23 cellular contexts compared by ENCODE assay signal in genomic region chr10:11668847-11669610, GRCh38. TPM values are rescaled to one million over a fixed set of nuclear protein-coding genes. Genes with fewer than 3 reads are reported as not detected.
DNase-seq lines count a peak whose midpoint lies in the region; ATAC-seq and TF ChIP-seq lines count a peak whose summit lies in the region.
"Had no signal": no experiment of that assay in that cellular context is flagged by ENCODE, and none has a peak within 500 bp of the region (broad histone marks: within the 10 kb centered on the region; RNA-seq: fewer than 3 reads in every experiment).

No MANE protein-coding gene starts in this region.

- H3K36me3 ChIP-seq in spleen: no peaks in the 10 kb centered on the region
- H3K36me3 ChIP-seq: upper lobe of right lung had no signal

- H3K4me3 ChIP-seq in choroid plexus epithelial cell (ENCODE audit: low read depth, low read length) (no peak overlapping the region), spleen (no peak overlapping the region)
- H3K4me3 ChIP-seq: upper lobe of right lung had no signal

- CTCF ChIA-PET in activated CD4-positive, alpha-beta T cell treated with anti-CD3 and anti-CD28 coated beads, Interleukin-2, amount 10 ng/mL, durations not matched to agents 7 days and 5 days (lab: Charles Lee): interaction anchor here (0.5 to 0.6 kb wide), 2 partner anchors 30 to 1462 kb away, joined by 3 read pairs; no protein-coding TSS in a partner anchor

- DNase-seq in activated CD4-positive, alpha-beta T cell treated with anti-CD3 and anti-CD28 coated beads, Interleukin-2, amount 10 ng/mL, durations not matched to agents 7 days and 5 days: no peak
- DNase-seq in activated CD4-positive, alpha-beta T cell treated with anti-CD3 and anti-CD28 coated beads, Interleukin-2, amount 10 ng/mL, durations not matched to agents 24 days and 14 days: no peak
- DNase-seq in NAMALWA (ENCODE audit: low spot score) (peak; percentile 41), choroid plexus epithelial cell (ENCODE audit: low read depth) (peak; percentile 10), spleen (peak; percentile 19), NCI-H748 treated with DMSO at 0.1 percent for 48 hours (lab: John Stamatoyannopoulos, UW) (no peak)
- DNase-seq in activated CD8-positive, alpha-beta memory T cell treated with anti-CD3 and anti-CD28 coated beads, Interleukin-2, amount 50 U/mL, for 4 hours: no peak
- DNase-seq: activated CD8-positive, alpha-beta memory T cell treated with anti-CD3 and anti-CD28 coated beads for 24 hours; hippocampal formation; islet precursor cell; naive thymus-derived CD8-positive, alpha-beta T cell; NCI-H1436; NCI-H774; posterior cingulate gyrus; SK-N-SH; stimulated activated CD4-positive, alpha-beta T cell treated with anti-CD3 and anti-CD28 coated beads, Interleukin-2, amount 100 ng/mL, for 48 hours; upper lobe of right lung had no signal

- H3K27me3 ChIP-seq in spleen (replicated peaks in 1 of 7): no peaks in the 10 kb centered on the region
- H3K27me3 ChIP-seq: upper lobe of right lung had no signal

- POLR2A ChIA-PET in activated CD4-positive, alpha-beta T cell treated with anti-CD3 and anti-CD28 coated beads, Interleukin-2, amount 10 ng/mL, durations not matched to agents 7 days and 5 days (lab: Charles Lee): no interaction called here

- no peaks in the 10 kb centered on the region for H3K36me3 Mint-ChIP-seq in activated CD4-positive, alpha-beta T cell treated with anti-CD3 and anti-CD28 coated beads, Interleukin-2, amount 10 ng/mL, durations not matched to agents 7 days and 5 days (ENCODE audit: low read depth)
- H3K36me3 Mint-ChIP-seq in activated CD4-positive, alpha-beta T cell treated with anti-CD3 and anti-CD28 coated beads, Interleukin-2, amount 10 ng/mL, durations not matched to agents 24 days and 14 days (ENCODE audit: low read depth): no peaks in the 10 kb centered on the region

- peaks cover 18% of the 10 kb centered on the region for H3K27me3 Mint-ChIP-seq in activated CD4-positive, alpha-beta T cell treated with anti-CD3 and anti-CD28 coated beads, Interleukin-2, amount 10 ng/mL, durations not matched to agents 7 days and 5 days
- H3K27me3 Mint-ChIP-seq in activated CD4-positive, alpha-beta T cell treated with anti-CD3 and anti-CD28 coated beads, Interleukin-2, amount 10 ng/mL, durations not matched to agents 24 days and 14 days: peaks cover 29% of the 10 kb centered on the region
- H3K27me3 Mint-ChIP-seq: activated naive CD8-positive, alpha-beta T cell; naive thymus-derived CD8-positive, alpha-beta T cell had no signal

- WGBS in spleen, 5 donors: 63 to 72% (median 70%) methylated on average over 9 of the region's 9 CpGs

- H3K27ac ChIP-seq in spleen: peak overlapping the region; percentile 10 to 78 (median 65)
- H3K27ac ChIP-seq: 22Rv1, C4-2B, upper lobe of right lung had no signal

- ATAC-seq in GM18868 (IDR thresholded peaks at IDR 0.05; ENCODE audit: unreplicated experiment): no peak
- ATAC-seq: activated CD4-positive, CD25-positive, alpha-beta regulatory T cell treated with anti-CD3 and anti-CD28 coated beads, Interleukin-2, amount 50 U/mL, for 24 hours; naive thymus-derived CD8-positive, alpha-beta T cell; upper lobe of right lung had no signal

- H3K4me1 ChIP-seq in spleen: peaks cover 0 to 93% (median 53%) of the 10 kb centered on the region in 6 donors
- H3K4me1 ChIP-seq: upper lobe of right lung had no signal

- H3K4me1 Mint-ChIP-seq in activated CD4-positive, alpha-beta T cell treated with anti-CD3 and anti-CD28 coated beads, Interleukin-2, amount 10 ng/mL, durations not matched to agents 7 days and 5 days: peaks cover 20% of the 10 kb centered on the region
- peaks cover 2% of the 10 kb centered on the region for H3K4me1 Mint-ChIP-seq in activated CD4-positive, alpha-beta T cell treated with anti-CD3 and anti-CD28 coated beads, Interleukin-2, amount 10 ng/mL, durations not matched to agents 24 days and 14 days

- H3K9me3 Mint-ChIP-seq in activated CD4-positive, alpha-beta T cell treated with anti-CD3 and anti-CD28 coated beads, Interleukin-2, amount 10 ng/mL, durations not matched to agents 7 days and 5 days: peaks cover 3% of the 10 kb centered on the region
- peaks cover 6% of the 10 kb centered on the region for H3K9me3 Mint-ChIP-seq in activated CD4-positive, alpha-beta T cell treated with anti-CD3 and anti-CD28 coated beads, Interleukin-2, amount 10 ng/mL, durations not matched to agents 24 days and 14 days

- peaks cover 0 to 8% (median 0%) of the 10 kb centered on the region in 8 donors for H3K9me3 ChIP-seq in spleen
- H3K9me3 ChIP-seq: SK-N-SH, upper lobe of right lung had no signal

- intact Hi-C loops in activated CD4-positive, alpha-beta T cell treated with anti-CD3 and anti-CD28 coated beads, Interleukin-2, amount 10 ng/mL, durations not matched to agents 24 days and 14 days (cut with micrococcal nuclease): no loop called here
- intact Hi-C loops in spleen (cut with DNase I; ENCODE audit: low total_unique reads): no loop called here

- no peak for TF ChIP-seq POLR2A in spleen (IDR thresholded peaks at IDR 0.05)

- H3K4me3 Mint-ChIP-seq in activated CD4-positive, alpha-beta T cell treated with anti-CD3 and anti-CD28 coated beads, Interleukin-2, amount 10 ng/mL, durations not matched to agents 7 days and 5 days: no peak overlapping the region
- H3K4me3 Mint-ChIP-seq in activated CD4-positive, alpha-beta T cell treated with anti-CD3 and anti-CD28 coated beads, Interleukin-2, amount 10 ng/mL, durations not matched to agents 24 days and 14 days: no peak overlapping the region
- H3K4me3 Mint-ChIP-seq: activated naive CD8-positive, alpha-beta T cell; dendritic cell treated with granulocyte-macrophage colony-stimulating factor and Interleukin-4, amounts not matched to agents 40 ng/mL and 50 ng/mL, for 4 days had no signal

- TF ChIP-seq CTCF in choroid plexus epithelial cell (conservative IDR thresholded peaks at IDR 0.05; ENCODE audit: low read depth, low read length) (no peak), spleen (IDR thresholded peaks at IDR 0.05 in 8 of 11, conservative IDR thresholded peaks at IDR 0.05 in 3 of 11) (no peak)

- H3K27ac Mint-ChIP-seq in activated CD4-positive, alpha-beta T cell treated with anti-CD3 and anti-CD28 coated beads, Interleukin-2, amount 10 ng/mL, durations not matched to agents 7 days and 5 days: peak overlapping the region; percentile 10
- H3K27ac Mint-ChIP-seq in activated CD4-positive, alpha-beta T cell treated with anti-CD3 and anti-CD28 coated beads, Interleukin-2, amount 10 ng/mL, durations not matched to agents 24 days and 14 days: no peak overlapping the region
- H3K27ac Mint-ChIP-seq: activated naive CD8-positive, alpha-beta T cell; dendritic cell treated with granulocyte-macrophage colony-stimulating factor and Interleukin-4, amounts not matched to agents 40 ng/mL and 50 ng/mL, for 4 days had no signal

RNA-seq across cellular contexts. Expression of gene USP6NL, which starts 57.6 kb away (rescaled TPM):
- 1 to 10 TPM; 3.1 to 4.0 TPM for total RNA-seq in activated CD4-positive, alpha-beta T cell treated with anti-CD3 and anti-CD28 coated beads, Interleukin-2, amount 10 ng/mL, durations not matched to agents 7 days and 5 days
- 0.83 and 0.84 TPM in 2 replicates for total RNA-seq in activated CD4-positive, alpha-beta T cell treated with anti-CD3 and anti-CD28 coated beads, Interleukin-2, amount 10 ng/mL, durations not matched to agents 24 days and 14 days
- 10 to 100 TPM; 35.4 to 51.7 (median 43.8) TPM for total RNA-seq in spleen
- 10 to 100 TPM; 11.0 to 13.9 (median 13.6) TPM for polyA plus RNA-seq in spleen

Comparison
In these comparisons a context has a peak if more than half of its experiments do, and no peak if none do; other contexts are left out.
1. DNase-seq: peak in NAMALWA (single experiment), choroid plexus epithelial cell (single experiment) and spleen (single experiment); none in activated CD4-positive, alpha-beta T cell treated with anti-CD3 and anti-CD28 coated beads, Interleukin-2, amount 10 ng/mL, durations not matched to agents 7 days and 5 days (single experiment), activated CD4-positive, alpha-beta T cell treated with anti-CD3 and anti-CD28 coated beads, Interleukin-2, amount 10 ng/mL, durations not matched to agents 24 days and 14 days (single experiment), NCI-H748 treated with DMSO at 0.1 percent for 48 hours (single experiment) and activated CD8-positive, alpha-beta memory T cell treated with anti-CD3 and anti-CD28 coated beads, Interleukin-2, amount 50 U/mL, for 4 hours (single experiment).
2. RNA of gene USP6NL, which starts 57.6 kb away (total RNA-seq): 35.4 to 51.7 TPM in spleen; 3.1 to 4.0 TPM in activated CD4-positive, alpha-beta T cell treated with anti-CD3 and anti-CD28 coated beads, Interleukin-2, amount 10 ng/mL, durations not matched to agents 7 days and 5 days and 0.83 to 0.84 TPM in activated CD4-positive, alpha-beta T cell treated with anti-CD3 and anti-CD28 coated beads, Interleukin-2, amount 10 ng/mL, durations not matched to agents 24 days and 14 days; every median in the first group is over 4 times any median in the second.